Comparison of ENCODE assay signal across 20 cellular contexts in the genomic region with DNA sequence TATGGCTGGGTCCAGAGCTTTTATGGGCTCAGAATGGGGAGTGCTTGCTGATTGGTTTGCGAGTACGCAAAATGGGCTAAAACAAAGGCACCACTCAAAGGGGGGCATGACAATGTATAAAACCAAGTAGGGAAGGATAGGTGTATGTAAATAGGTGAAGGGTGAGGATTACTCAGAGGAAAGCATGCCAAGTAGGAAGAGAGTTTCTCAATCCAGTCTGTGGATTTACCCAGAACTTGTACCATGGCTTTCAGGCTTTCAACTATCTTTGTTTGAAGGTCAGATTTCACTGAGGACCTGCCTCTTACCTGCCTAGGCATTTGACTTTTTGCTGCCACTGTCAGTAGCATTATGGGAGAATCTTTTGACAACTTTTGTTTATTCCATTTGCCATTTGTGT.
DNase-seq lines count a peak whose midpoint lies in the region; ATAC-seq and TF ChIP-seq lines count a peak whose summit lies in the region.
"Had no signal": no experiment of that assay in that cellular context is flagged by ENCODE, and none has a peak within 500 bp of the region (broad histone marks: within the 10 kb centered on the region; RNA-seq: fewer than 3 reads in every experiment).

No MANE protein-coding gene starts in this region.

- peaks cover 72% of the 10 kb centered on the region for H3K36me3 Mint-ChIP-seq in activated T-helper 17 cell treated with anti-CD3 and anti-CD28 coated beads, Interleukin-2, amount 50 U/mL, for 72 hours (ENCODE audit: low read depth)

- H3K4me1 Mint-ChIP-seq in activated T-helper 17 cell treated with anti-CD3 and anti-CD28 coated beads, Interleukin-2, amount 50 U/mL, for 72 hours: peaks cover 7% of the 10 kb centered on the region

- peak overlapping the region; percentile 2 for H3K27ac ChIP-seq in epithelial cell of prostate
- H3K27ac ChIP-seq in prostate gland: no peak overlapping the region
- H3K27ac ChIP-seq: BLaER1 treated with 17β-estradiol and CSF1 and Interleukin-3, amounts not matched to agents 10 nM and 100 nM had no signal

- peak; percentile 16 for DNase-seq in HCEC 1CT
- no peak for DNase-seq in epithelial cell of prostate (ENCODE audit: low read depth, low spot score)
- no peak for DNase-seq in left lobe of liver (ENCODE audit: low spot score)
- DNase-seq in prostate gland (ENCODE audit: low spot score): no peak
- DNase-seq: DMS 273 treated with DMSO at 0.1 percent for 48 hours, GF-D8, HFFc6, IMR-90, Karpas-422, NCI-H1105 treated with DMSO at 0.1 percent for 48 hours, NCI-H1694 treated with DMSO at 0.1 percent for 48 hours, NCI-H2107, NCI-H2227 treated with DMSO at 0.1 percent for 48 hours, NCI-H524 treated with DMSO at 0.1 percent for 48 hours, SIG-M5 had no signal

- 96% methylated on average over 2 of the region's 2 CpGs for WGBS in prostate gland

- H3K27me3 ChIP-seq in prostate gland (replicated peaks; ENCODE audit: insufficient read depth): no peaks in the 10 kb centered on the region
- H3K27me3 ChIP-seq: BLaER1 treated with 17β-estradiol and CSF1 and Interleukin-3, amounts not matched to agents 10 nM and 100 nM had no signal

- H3K4me1 ChIP-seq in prostate gland (replicated peaks): no peaks in the 10 kb centered on the region
- H3K4me1 ChIP-seq: BLaER1 treated with 17β-estradiol and CSF1 and Interleukin-3, amounts not matched to agents 10 nM and 100 nM had no signal

- intact Hi-C loops in prostate gland (cut with DNase I): no loop called here

- no peak for TF ChIP-seq POLR2A in prostate gland (IDR thresholded peaks at IDR 0.05)

- H3K4me3 Mint-ChIP-seq in activated T-helper 17 cell treated with anti-CD3 and anti-CD28 coated beads, Interleukin-2, amount 50 U/mL, for 72 hours: no peak overlapping the region
- H3K4me3 Mint-ChIP-seq: HFFc6 had no signal

- H3K9me3 Mint-ChIP-seq in activated T-helper 17 cell treated with anti-CD3 and anti-CD28 coated beads, Interleukin-2, amount 50 U/mL, for 72 hours: no peaks in the 10 kb centered on the region

- H3K9me3 ChIP-seq in prostate gland: no peaks in the 10 kb centered on the region

- TF ChIP-seq CTCF in prostate gland (IDR thresholded peaks at IDR 0.05): no peak

- ATAC-seq in activated T-helper 17 cell treated with anti-CD3 and anti-CD28 coated beads, Interleukin-2, amount 50 U/mL, for 72 hours (replicated peaks): no peak
- ATAC-seq in left lobe of liver (peak; percentile 13), GM18511 (IDR thresholded peaks at IDR 0.05; ENCODE audit: unreplicated experiment) (no peak), GM21576 (IDR thresholded peaks at IDR 0.05; ENCODE audit: unreplicated experiment) (no peak), HG02610 (IDR thresholded peaks at IDR 0.05; ENCODE audit: unreplicated experiment) (no peak)

- H3K27me3 Mint-ChIP-seq in activated T-helper 17 cell treated with anti-CD3 and anti-CD28 coated beads, Interleukin-2, amount 50 U/mL, for 72 hours: no peaks in the 10 kb centered on the region

- no peak overlapping the region for H3K4me3 ChIP-seq in prostate gland

- peak overlapping the region; percentile 31 for H3K27ac Mint-ChIP-seq in activated T-helper 17 cell treated with anti-CD3 and anti-CD28 coated beads, Interleukin-2, amount 50 U/mL, for 72 hours
- H3K27ac Mint-ChIP-seq: HFFc6 had no signal

- no peaks in the 10 kb centered on the region for H3K36me3 ChIP-seq in prostate gland
